1 cellular context compared by ENCODE assay signal in the genomic region with DNA sequence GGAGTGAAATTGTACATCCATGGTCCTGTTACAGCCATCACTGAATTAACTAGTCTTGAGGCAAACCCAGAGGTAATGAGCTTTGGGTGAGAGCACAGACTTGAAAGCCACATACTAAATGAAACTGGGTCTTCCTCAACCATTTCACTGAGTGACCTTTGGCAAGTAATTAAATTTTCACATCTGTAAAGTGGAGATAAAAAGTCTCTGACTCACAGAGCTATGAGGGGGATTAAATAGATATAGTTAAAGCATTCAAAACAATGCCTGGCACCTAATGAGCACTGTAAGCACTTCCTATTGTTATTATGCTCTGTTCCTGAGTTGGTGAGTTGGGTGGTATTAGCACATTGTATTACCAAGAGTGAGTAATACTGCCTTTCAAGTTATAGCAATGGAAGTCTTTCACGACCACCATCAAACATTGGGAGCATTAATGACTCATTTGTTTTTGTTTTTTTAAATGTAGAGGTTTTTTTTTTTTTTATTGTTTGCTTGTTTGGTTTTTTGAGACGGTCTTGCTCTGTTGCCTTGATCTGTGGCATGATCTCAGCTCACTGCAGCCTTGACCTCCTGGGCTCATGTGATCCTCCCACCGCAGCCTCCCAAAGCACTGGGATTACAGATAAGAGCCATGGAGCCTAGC.
TF ChIP-seq lines count a peak whose summit lies in the region.

No MANE protein-coding gene starts in this region.

TF ChIP-seq in SK-N-SH, 30 proteins besides CTCF, POLR2A, EP300 and RAD21 (continued from another document):
- TF ChIP-seq, protein P1, sequence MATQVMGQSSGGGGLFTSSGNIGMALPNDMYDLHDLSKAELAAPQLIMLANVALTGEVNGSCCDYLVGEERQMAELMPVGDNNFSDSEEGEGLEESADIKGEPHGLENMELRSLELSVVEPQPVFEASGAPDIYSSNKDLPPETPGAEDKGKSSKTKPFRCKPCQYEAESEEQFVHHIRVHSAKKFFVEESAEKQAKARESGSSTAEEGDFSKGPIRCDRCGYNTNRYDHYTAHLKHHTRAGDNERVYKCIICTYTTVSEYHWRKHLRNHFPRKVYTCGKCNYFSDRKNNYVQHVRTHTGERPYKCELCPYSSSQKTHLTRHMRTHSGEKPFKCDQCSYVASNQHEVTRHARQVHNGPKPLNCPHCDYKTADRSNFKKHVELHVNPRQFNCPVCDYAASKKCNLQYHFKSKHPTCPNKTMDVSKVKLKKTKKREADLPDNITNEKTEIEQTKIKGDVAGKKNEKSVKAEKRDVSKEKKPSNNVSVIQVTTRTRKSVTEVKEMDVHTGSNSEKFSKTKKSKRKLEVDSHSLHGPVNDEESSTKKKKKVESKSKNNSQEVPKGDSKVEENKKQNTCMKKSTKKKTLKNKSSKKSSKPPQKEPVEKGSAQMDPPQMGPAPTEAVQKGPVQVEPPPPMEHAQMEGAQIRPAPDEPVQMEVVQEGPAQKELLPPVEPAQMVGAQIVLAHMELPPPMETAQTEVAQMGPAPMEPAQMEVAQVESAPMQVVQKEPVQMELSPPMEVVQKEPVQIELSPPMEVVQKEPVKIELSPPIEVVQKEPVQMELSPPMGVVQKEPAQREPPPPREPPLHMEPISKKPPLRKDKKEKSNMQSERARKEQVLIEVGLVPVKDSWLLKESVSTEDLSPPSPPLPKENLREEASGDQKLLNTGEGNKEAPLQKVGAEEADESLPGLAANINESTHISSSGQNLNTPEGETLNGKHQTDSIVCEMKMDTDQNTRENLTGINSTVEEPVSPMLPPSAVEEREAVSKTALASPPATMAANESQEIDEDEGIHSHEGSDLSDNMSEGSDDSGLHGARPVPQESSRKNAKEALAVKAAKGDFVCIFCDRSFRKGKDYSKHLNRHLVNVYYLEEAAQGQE (IDR thresholded peaks at IDR 0.05; ENCODE audit: low read depth, low read length): no peak
- TF ChIP-seq, protein P2, sequence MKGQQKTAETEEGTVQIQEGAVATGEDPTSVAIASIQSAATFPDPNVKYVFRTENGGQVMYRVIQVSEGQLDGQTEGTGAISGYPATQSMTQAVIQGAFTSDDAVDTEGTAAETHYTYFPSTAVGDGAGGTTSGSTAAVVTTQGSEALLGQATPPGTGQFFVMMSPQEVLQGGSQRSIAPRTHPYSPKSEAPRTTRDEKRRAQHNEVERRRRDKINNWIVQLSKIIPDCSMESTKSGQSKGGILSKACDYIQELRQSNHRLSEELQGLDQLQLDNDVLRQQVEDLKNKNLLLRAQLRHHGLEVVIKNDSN (IDR thresholded peaks at IDR 0.05; ENCODE audit: borderline replicate concordance, low read depth): no peak
- TF ChIP-seq TCF12 (IDR thresholded peaks at IDR 0.05) (no peak), FOXJ3 (CRISPR knock-in tag; IDR thresholded peaks at IDR 0.05) (no peak)
- TF ChIP-seq, protein P3, sequence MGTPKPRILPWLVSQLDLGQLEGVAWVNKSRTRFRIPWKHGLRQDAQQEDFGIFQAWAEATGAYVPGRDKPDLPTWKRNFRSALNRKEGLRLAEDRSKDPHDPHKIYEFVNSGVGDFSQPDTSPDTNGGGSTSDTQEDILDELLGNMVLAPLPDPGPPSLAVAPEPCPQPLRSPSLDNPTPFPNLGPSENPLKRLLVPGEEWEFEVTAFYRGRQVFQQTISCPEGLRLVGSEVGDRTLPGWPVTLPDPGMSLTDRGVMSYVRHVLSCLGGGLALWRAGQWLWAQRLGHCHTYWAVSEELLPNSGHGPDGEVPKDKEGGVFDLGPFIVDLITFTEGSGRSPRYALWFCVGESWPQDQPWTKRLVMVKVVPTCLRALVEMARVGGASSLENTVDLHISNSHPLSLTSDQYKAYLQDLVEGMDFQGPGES (IDR thresholded peaks at IDR 0.05; ENCODE audit: low read depth, low read length): no peak
- TF ChIP-seq, protein P4, sequence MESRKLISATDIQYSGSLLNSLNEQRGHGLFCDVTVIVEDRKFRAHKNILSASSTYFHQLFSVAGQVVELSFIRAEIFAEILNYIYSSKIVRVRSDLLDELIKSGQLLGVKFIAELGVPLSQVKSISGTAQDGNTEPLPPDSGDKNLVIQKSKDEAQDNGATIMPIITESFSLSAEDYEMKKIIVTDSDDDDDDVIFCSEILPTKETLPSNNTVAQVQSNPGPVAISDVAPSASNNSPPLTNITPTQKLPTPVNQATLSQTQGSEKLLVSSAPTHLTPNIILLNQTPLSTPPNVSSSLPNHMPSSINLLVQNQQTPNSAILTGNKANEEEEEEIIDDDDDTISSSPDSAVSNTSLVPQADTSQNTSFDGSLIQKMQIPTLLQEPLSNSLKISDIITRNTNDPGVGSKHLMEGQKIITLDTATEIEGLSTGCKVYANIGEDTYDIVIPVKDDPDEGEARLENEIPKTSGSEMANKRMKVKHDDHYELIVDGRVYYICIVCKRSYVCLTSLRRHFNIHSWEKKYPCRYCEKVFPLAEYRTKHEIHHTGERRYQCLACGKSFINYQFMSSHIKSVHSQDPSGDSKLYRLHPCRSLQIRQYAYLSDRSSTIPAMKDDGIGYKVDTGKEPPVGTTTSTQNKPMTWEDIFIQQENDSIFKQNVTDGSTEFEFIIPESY (IDR thresholded peaks at IDR 0.05; ENCODE audit: borderline replicate concordance, low read depth): no peak
